In the genomic region with DNA sequence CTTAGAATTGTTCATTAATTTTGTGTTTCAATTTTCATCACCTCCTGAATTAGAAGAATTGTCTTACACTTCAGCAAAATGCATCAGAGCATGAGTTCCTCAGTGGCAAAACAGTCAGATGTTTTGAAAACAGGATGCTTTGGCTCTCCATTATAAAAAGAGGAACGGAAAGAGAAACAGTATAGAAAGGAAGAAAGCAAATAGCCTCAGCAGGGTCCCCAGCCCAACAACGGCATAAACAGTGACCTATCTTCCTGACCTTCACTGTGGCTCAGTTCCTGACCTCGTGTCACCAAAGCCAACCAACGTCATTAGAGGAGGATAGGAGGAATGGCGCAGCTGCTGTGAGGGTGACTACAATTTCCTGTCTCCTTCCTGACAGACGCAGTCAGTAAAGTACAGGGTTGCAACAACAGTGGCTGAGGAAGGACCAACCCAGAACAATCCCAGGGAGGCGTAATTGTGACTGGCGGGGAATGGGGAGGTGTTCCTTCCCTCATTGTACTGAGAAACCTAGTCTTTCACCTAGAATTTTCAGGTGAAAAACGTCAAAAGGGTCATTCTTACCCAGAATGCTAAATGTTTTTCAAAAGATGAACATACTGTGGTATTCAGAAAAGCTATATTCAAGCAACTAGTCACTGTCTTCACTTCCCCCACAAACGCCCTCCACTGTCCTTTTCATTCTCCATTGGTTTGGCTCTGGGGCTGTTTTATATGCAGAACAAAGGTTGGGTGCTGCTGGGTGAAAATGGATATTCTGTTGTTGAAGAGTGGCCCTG, we compare ENCODE assay signal across 1 cellular context.
TF ChIP-seq lines count a peak whose summit lies in the region.

No MANE protein-coding gene starts in this region.

TF ChIP-seq in IMR-90, 13 proteins besides CTCF, POLR2A, EP300 and RAD21:
- no peak for TF ChIP-seq BHLHE40 (IDR thresholded peaks at IDR 0.05; ENCODE audit: low read depth, low read length)
- TF ChIP-seq, protein P1, sequence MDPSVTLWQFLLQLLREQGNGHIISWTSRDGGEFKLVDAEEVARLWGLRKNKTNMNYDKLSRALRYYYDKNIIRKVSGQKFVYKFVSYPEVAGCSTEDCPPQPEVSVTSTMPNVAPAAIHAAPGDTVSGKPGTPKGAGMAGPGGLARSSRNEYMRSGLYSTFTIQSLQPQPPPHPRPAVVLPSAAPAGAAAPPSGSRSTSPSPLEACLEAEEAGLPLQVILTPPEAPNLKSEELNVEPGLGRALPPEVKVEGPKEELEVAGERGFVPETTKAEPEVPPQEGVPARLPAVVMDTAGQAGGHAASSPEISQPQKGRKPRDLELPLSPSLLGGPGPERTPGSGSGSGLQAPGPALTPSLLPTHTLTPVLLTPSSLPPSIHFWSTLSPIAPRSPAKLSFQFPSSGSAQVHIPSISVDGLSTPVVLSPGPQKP (IDR thresholded peaks at IDR 0.05; ENCODE audit: borderline replicate concordance, low read depth, low read length), result no peak
- no peak for TF ChIP-seq SMC3 (IDR thresholded peaks at IDR 0.05; ENCODE audit: low read depth, low read length)
- TF ChIP-seq CHD1 (IDR thresholded peaks at IDR 0.05; ENCODE audit: low read depth, low read length), result no peak
- no peak for TF ChIP-seq FOS (IDR thresholded peaks at IDR 0.05; ENCODE audit: low read depth, low read length)
- TF ChIP-seq RFX5 (IDR thresholded peaks at IDR 0.05; ENCODE audit: low read depth, low read length), result no peak
- no peak for TF ChIP-seq MAFK (IDR thresholded peaks at IDR 0.05; ENCODE audit: low read depth, low read length)
- no peak for TF ChIP-seq RCOR1 (IDR thresholded peaks at IDR 0.05; ENCODE audit: insufficient replicate concordance, low read length)
- TF ChIP-seq MXI1 (IDR thresholded peaks at IDR 0.05; ENCODE audit: borderline replicate concordance, low read depth, low read length), result no peak
- TF ChIP-seq MAZ (IDR thresholded peaks at IDR 0.05; ENCODE audit: borderline replicate concordance, low read depth, low read length), result no peak
- TF ChIP-seq, protein P2, sequence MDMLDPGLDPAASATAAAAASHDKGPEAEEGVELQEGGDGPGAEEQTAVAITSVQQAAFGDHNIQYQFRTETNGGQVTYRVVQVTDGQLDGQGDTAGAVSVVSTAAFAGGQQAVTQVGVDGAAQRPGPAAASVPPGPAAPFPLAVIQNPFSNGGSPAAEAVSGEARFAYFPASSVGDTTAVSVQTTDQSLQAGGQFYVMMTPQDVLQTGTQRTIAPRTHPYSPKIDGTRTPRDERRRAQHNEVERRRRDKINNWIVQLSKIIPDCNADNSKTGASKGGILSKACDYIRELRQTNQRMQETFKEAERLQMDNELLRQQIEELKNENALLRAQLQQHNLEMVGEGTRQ (IDR thresholded peaks at IDR 0.05; ENCODE audit: low read depth, low read length), result no peak
- no peak for TF ChIP-seq NFE2L2 (IDR thresholded peaks at IDR 0.05; ENCODE audit: low read depth, low read length)
- TF ChIP-seq CEBPB (IDR thresholded peaks at IDR 0.05; ENCODE audit: low read depth, low read length), result no peak
